1 cellular context compared by ENCODE assay signal in genomic region chr16:87728026-87728425, GRCh38.
TF ChIP-seq lines count a peak whose summit lies in the region.

No MANE protein-coding gene starts in this region.

TF ChIP-seq in GM23338, 12 proteins besides CTCF, POLR2A, EP300 and RAD21 (continued from another document):
- no peak for TF ChIP-seq ZNF462 (CRISPR knock-in tag; IDR thresholded peaks at IDR 0.05)
- no peak for TF ChIP-seq ZNF331 (CRISPR knock-in tag; IDR thresholded peaks at IDR 0.05; ENCODE audit: low read depth)
- no peak for TF ChIP-seq ZNF114 (CRISPR knock-in tag; IDR thresholded peaks at IDR 0.05)
- TF ChIP-seq EZH2phosphoT487 (IDR thresholded peaks at IDR 0.05; ENCODE audit: unreplicated experiment): no peak
- no peak for TF ChIP-seq EZH2 (IDR thresholded peaks at IDR 0.05; ENCODE audit: low read depth, unreplicated experiment)
- TF ChIP-seq JUNB (IDR thresholded peaks at IDR 0.05; ENCODE audit: unreplicated experiment): no peak
- no peak for TF ChIP-seq NANOG (IDR thresholded peaks at IDR 0.05; ENCODE audit: borderline replicate concordance)
TF ChIP-seq in GM23338: peak in this region for 0.
